In the genomic region with DNA sequence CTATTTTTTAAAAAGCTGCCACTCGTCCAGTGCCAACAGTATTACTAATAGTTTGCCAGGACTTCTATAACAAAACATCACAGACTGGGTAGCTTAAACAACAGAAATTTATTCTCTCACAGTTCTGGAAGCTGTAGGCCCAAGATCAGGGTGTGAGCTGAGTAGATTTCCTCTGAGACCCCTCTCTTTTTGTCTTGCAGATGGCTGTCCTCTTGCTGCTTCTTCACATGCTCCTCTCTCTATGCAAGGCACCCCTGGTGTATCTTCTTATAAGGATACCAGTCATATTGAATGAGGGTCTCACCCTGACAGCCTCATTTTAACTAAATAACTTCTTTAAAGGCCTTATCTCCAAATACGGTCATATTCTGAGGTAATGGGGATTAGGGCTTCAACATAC, we compare ENCODE assay signal across 27 cellular contexts.
"Had no signal": no experiment of that assay in that cellular context is flagged by ENCODE, and none has a peak within 500 bp of the region (broad histone marks: within the 10 kb centered on the region; RNA-seq: fewer than 3 reads in every experiment).

No MANE protein-coding gene starts in this region.

- H3K27me3 ChIP-seq: hepatocyte, pancreas, stomach, testis, thyroid gland, transverse colon, upper lobe of left lung, vagina had no signal

- H3K4me1 Mint-ChIP-seq: mesothelial cell of epicardium; naive B cell; natural killer cell; stimulated activated naive B cell treated with anti-CD40 and anti-IgM and Interleukin-4, amounts not matched to agents 10 μg/mL and 1 μg/mL and 100 μg/mL, for 72 hours had no signal

- H3K4me3 Mint-ChIP-seq: mesothelial cell of epicardium; naive B cell; natural killer cell; nephron progenitor cell; stimulated activated naive B cell treated with anti-CD40 and anti-IgM and Interleukin-4, amounts not matched to agents 10 μg/mL and 1 μg/mL and 100 μg/mL, for 72 hours had no signal

- H3K79me2 ChIP-seq: hepatocyte had no signal

- H2AFZ ChIP-seq: hepatocyte had no signal

- H3K9me3 ChIP-seq: pancreas, prostate gland, testis, thyroid gland, vagina had no signal

- H3K27ac ChIP-seq: hepatocyte, left ventricle myocardium inferior, pancreas, prostate gland, skin epidermis, stomach, testis, thyroid gland, transverse colon, upper lobe of left lung, vagina had no signal

- H3K27ac Mint-ChIP-seq: mesothelial cell of epicardium; natural killer cell; nephron progenitor cell; stimulated activated naive B cell treated with anti-CD40 and anti-IgM and Interleukin-4, amounts not matched to agents 10 μg/mL and 1 μg/mL and 100 μg/mL, for 72 hours had no signal

- H3K4me1 ChIP-seq: left ventricle myocardium inferior, pancreas, prostate gland, stomach, testis, thyroid gland, transverse colon, upper lobe of left lung, vagina had no signal

- H3K4me2 ChIP-seq: hepatocyte had no signal

- ATAC-seq: natural killer cell; pancreas; right cardiac atrium; sciatic nerve; stimulated activated naive B cell treated with anti-CD40 and anti-IgM and Interleukin-4, amounts not matched to agents 10 μg/mL and 1 μg/mL and 100 μg/mL, for 72 hours; stimulated activated naive CD8-positive, alpha-beta T cell treated with anti-CD3 and anti-CD28 coated beads, Interleukin-15, Interleukin-2, amounts not matched to agents 100 U/mL and 50 U/mL, for 24 hours had no signal

- DNase-seq: islet precursor cell; left ventricle myocardium inferior; mesendoderm; naive B cell; natural killer cell; nephron progenitor cell; pancreas; posterior cingulate gyrus; retina; right cardiac atrium; stimulated activated CD4-positive, alpha-beta T cell treated with anti-CD3 and anti-CD28 coated beads, Interleukin-12 subunit alpha, Interleukin-12 subunit beta, amount 100 ng/mL, for 4 hours; stimulated activated CD4-positive, alpha-beta T cell treated with anti-CD3 and anti-CD28 coated beads, Interleukin-15, amount 100 ng/mL, for 24 hours; stimulated activated CD4-positive, alpha-beta T cell treated with anti-CD3 and anti-CD28 coated beads, Interleukin-2, amount 100 ng/mL, for 24 hours; stimulated activated CD4-positive, alpha-beta T cell treated with anti-CD3 and anti-CD28 coated beads, Interleukin-4, amount 100 ng/mL, for 1 hour; stimulated activated naive B cell treated with anti-CD40 and anti-IgM and Interleukin-4, amounts not matched to agents 10 μg/mL and 1 μg/mL and 100 μg/mL, for 72 hours; stimulated activated naive CD8-positive, alpha-beta T cell treated with anti-CD3 and anti-CD28 coated beads, Interleukin-15, Interleukin-2, amounts not matched to agents 100 U/mL and 50 U/mL, for 24 hours; stomach; testis; thyroid gland; transverse colon; upper lobe of left lung had no signal

- H3K36me3 Mint-ChIP-seq: mesothelial cell of epicardium; naive B cell; stimulated activated naive B cell treated with anti-CD40 and anti-IgM and Interleukin-4, amounts not matched to agents 10 μg/mL and 1 μg/mL and 100 μg/mL, for 72 hours had no signal

- H3K27me3 Mint-ChIP-seq: naive B cell; stimulated activated naive B cell treated with anti-CD40 and anti-IgM and Interleukin-4, amounts not matched to agents 10 μg/mL and 1 μg/mL and 100 μg/mL, for 72 hours had no signal
